1 cellular context compared by ENCODE assay signal in genomic region chr22:20758688-20759087, GRCh38.
TF ChIP-seq lines count a peak whose summit lies in the region.

No MANE protein-coding gene starts in this region.

TF ChIP-seq in H1, 55 proteins besides CTCF, POLR2A, EP300 and RAD21 (continued from another document):
- no peak for TF ChIP-seq USF2 (IDR thresholded peaks at IDR 0.05; ENCODE audit: low read length)
